In genomic region chr3:104989878-104990277, GRCh38 we compare ENCODE assay signal across 1 cellular context.
TF ChIP-seq lines count a peak whose summit lies in the region.

No MANE protein-coding gene starts in this region.

TF ChIP-seq in IMR-90, 13 proteins besides CTCF, POLR2A, EP300 and RAD21 (continued from another document):
- no peak for TF ChIP-seq ELK1 (IDR thresholded peaks at IDR 0.05; ENCODE audit: borderline replicate concordance, low read depth, low read length)
- TF ChIP-seq MXI1 (IDR thresholded peaks at IDR 0.05; ENCODE audit: borderline replicate concordance, low read depth, low read length): no peak
- no peak for TF ChIP-seq CHD1 (IDR thresholded peaks at IDR 0.05; ENCODE audit: low read depth, low read length)
- no peak for TF ChIP-seq RCOR1 (IDR thresholded peaks at IDR 0.05; ENCODE audit: insufficient replicate concordance, low read length)
- TF ChIP-seq CEBPB (IDR thresholded peaks at IDR 0.05; ENCODE audit: low read depth, low read length): no peak
- TF ChIP-seq BHLHE40 (IDR thresholded peaks at IDR 0.05; ENCODE audit: low read depth, low read length): no peak
- no peak for TF ChIP-seq FOS (IDR thresholded peaks at IDR 0.05; ENCODE audit: low read depth, low read length)
- TF ChIP-seq MAZ (IDR thresholded peaks at IDR 0.05; ENCODE audit: borderline replicate concordance, low read depth, low read length): no peak
